Comparison of ENCODE assay signal across 1 cellular context in the genomic region with DNA sequence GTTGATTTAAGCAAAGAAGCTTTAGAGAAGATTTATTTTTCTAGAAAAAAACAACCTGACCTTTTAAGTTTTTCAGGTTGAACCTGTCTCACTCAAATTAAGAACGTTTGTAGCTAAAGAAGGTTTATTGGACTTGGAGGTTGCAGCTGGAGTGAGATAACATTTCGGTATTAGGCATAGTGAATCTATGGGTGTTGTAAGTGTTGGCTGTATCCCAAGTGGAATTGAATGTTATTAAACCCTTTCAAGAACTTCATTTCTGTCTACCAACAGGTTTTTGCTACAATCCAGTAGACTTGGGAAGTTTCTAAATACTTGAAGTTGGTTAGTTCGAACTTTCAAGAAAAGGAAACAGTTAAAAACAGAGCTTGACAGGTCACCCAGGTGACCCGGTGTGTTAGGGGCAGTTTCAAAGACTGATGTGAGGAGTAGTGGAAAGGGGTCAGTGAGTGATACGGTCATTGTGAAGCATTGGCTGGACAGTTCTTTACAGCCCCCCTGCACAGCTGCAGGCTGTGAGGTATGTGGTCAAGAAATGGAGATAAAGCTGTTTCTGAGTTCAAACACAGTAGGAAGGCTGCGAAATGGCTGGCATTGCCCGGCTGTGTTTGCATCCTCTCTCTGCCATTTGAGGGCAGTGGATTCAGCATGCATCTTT.
TF ChIP-seq lines count a peak whose summit lies in the region.

No MANE protein-coding gene starts in this region.

TF ChIP-seq in SK-N-SH, 30 proteins besides CTCF, POLR2A, EP300 and RAD21 (continued from another document):
- TF ChIP-seq, protein P1, sequence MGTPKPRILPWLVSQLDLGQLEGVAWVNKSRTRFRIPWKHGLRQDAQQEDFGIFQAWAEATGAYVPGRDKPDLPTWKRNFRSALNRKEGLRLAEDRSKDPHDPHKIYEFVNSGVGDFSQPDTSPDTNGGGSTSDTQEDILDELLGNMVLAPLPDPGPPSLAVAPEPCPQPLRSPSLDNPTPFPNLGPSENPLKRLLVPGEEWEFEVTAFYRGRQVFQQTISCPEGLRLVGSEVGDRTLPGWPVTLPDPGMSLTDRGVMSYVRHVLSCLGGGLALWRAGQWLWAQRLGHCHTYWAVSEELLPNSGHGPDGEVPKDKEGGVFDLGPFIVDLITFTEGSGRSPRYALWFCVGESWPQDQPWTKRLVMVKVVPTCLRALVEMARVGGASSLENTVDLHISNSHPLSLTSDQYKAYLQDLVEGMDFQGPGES (IDR thresholded peaks at IDR 0.05; ENCODE audit: low read depth, low read length) = no peak
- TF ChIP-seq MEF2A (IDR thresholded peaks at IDR 0.05; ENCODE audit: borderline replicate concordance, low read depth) (no peak), SIN3A (IDR thresholded peaks at IDR 0.05; ENCODE audit: borderline replicate concordance, low read depth, low read length) (no peak), RFX5 (IDR thresholded peaks at IDR 0.05; ENCODE audit: low read length) (no peak), FOSL2 (IDR thresholded peaks at IDR 0.05; ENCODE audit: borderline replicate concordance, low read depth) (no peak), CHD2 (IDR thresholded peaks at IDR 0.05; ENCODE audit: low read length, partially characterized antibody) (no peak), NRF1 (IDR thresholded peaks at IDR 0.05; ENCODE audit: low read depth, low read length) (no peak), TAF1 (IDR thresholded peaks at IDR 0.05; ENCODE audit: borderline replicate concordance, low read depth, low read length) (no peak), MXI1 (IDR thresholded peaks at IDR 0.05; ENCODE audit: low read depth, low read length) (no peak), GABPA (IDR thresholded peaks at IDR 0.05; ENCODE audit: low read depth) (no peak), JUND (IDR thresholded peaks at IDR 0.05) (no peak), GATA2 (CRISPR knock-in tag; IDR thresholded peaks at IDR 0.05) (no peak)
- TF ChIP-seq, protein P2, sequence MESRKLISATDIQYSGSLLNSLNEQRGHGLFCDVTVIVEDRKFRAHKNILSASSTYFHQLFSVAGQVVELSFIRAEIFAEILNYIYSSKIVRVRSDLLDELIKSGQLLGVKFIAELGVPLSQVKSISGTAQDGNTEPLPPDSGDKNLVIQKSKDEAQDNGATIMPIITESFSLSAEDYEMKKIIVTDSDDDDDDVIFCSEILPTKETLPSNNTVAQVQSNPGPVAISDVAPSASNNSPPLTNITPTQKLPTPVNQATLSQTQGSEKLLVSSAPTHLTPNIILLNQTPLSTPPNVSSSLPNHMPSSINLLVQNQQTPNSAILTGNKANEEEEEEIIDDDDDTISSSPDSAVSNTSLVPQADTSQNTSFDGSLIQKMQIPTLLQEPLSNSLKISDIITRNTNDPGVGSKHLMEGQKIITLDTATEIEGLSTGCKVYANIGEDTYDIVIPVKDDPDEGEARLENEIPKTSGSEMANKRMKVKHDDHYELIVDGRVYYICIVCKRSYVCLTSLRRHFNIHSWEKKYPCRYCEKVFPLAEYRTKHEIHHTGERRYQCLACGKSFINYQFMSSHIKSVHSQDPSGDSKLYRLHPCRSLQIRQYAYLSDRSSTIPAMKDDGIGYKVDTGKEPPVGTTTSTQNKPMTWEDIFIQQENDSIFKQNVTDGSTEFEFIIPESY (IDR thresholded peaks at IDR 0.05; ENCODE audit: borderline replicate concordance, low read depth) = no peak
- TF ChIP-seq, protein P3, sequence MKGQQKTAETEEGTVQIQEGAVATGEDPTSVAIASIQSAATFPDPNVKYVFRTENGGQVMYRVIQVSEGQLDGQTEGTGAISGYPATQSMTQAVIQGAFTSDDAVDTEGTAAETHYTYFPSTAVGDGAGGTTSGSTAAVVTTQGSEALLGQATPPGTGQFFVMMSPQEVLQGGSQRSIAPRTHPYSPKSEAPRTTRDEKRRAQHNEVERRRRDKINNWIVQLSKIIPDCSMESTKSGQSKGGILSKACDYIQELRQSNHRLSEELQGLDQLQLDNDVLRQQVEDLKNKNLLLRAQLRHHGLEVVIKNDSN (IDR thresholded peaks at IDR 0.05; ENCODE audit: borderline replicate concordance, low read depth) = no peak
- TF ChIP-seq, protein P4, sequence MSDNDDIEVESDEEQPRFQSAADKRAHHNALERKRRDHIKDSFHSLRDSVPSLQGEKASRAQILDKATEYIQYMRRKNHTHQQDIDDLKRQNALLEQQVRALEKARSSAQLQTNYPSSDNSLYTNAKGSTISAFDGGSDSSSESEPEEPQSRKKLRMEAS (IDR thresholded peaks at IDR 0.05; ENCODE audit: low read depth) = no peak
- TF ChIP-seq, protein P5, sequence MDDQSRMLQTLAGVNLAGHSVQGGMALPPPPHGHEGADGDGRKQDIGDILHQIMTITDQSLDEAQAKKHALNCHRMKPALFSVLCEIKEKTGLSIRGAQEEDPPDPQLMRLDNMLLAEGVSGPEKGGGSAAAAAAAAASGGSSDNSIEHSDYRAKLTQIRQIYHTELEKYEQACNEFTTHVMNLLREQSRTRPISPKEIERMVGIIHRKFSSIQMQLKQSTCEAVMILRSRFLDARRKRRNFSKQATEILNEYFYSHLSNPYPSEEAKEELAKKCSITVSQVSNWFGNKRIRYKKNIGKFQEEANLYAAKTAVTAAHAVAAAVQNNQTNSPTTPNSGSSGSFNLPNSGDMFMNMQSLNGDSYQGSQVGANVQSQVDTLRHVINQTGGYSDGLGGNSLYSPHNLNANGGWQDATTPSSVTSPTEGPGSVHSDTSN (IDR thresholded peaks at IDR 0.05) = no peak
- TF ChIP-seq, protein P6, sequence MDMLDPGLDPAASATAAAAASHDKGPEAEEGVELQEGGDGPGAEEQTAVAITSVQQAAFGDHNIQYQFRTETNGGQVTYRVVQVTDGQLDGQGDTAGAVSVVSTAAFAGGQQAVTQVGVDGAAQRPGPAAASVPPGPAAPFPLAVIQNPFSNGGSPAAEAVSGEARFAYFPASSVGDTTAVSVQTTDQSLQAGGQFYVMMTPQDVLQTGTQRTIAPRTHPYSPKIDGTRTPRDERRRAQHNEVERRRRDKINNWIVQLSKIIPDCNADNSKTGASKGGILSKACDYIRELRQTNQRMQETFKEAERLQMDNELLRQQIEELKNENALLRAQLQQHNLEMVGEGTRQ (IDR thresholded peaks at IDR 0.05; ENCODE audit: borderline replicate concordance, low read depth, low read length) = no peak
